In genomic region chr14:100054553-100055075, GRCh38 we compare ENCODE assay signal across 18 cellular contexts. TPM values are rescaled to one million over a fixed set of nuclear protein-coding genes. Genes with fewer than 3 reads are reported as not detected.
A peak's percentile ranks its signal among the peaks of the same experiment; 100 is the strongest.
DNase-seq lines count a peak whose midpoint lies in the region; ATAC-seq, FAIRE-seq and TF ChIP-seq lines count a peak whose summit lies in the region.
"Had no signal": no experiment of that assay in that cellular context is flagged by ENCODE, and none has a peak within 500 bp of the region (broad histone marks: within the 10 kb centered on the region; RNA-seq: fewer than 3 reads in every experiment).

No MANE protein-coding gene starts in this region.

- no peak overlapping the region for H2BK120ac ChIP-seq in H9 (ENCODE audit: low read depth, low read length, poor library complexity, severe bottlenecking)

- no peak for TF ChIP-seq CTCF in H9 (conservative IDR thresholded peaks at IDR 0.05)
- no peak for TF ChIP-seq CTCF in astrocyte (IDR thresholded peaks at IDR 0.05; ENCODE audit: insufficient read depth, low read depth, low read length)

- no peak overlapping the region for H2BK20ac ChIP-seq in H9 (ENCODE audit: low read depth, low read length, poor library complexity, severe bottlenecking)

- H3K4ac ChIP-seq in H9 (ENCODE audit: low read depth, low read length), result no peak overlapping the region

- H3T11ph ChIP-seq in H9 (ENCODE audit: low read length), result no peak overlapping the region

- no peak overlapping the region for H3K4me2 ChIP-seq in H9 (ENCODE audit: insufficient read depth, insufficient read length, low read length)
- no peak overlapping the region for H3K4me2 ChIP-seq in astrocyte (ENCODE audit: low read length)

- no peak overlapping the region for H3K4me3 ChIP-seq in astrocyte (ENCODE audit: insufficient read depth, low read depth, low read length)
- H3K4me3 ChIP-seq: Peyer's patch had no signal

- H4K20me1 ChIP-seq in H9 (ENCODE audit: control insufficient read depth, insufficient read depth, insufficient read length) (no peaks in the 10 kb centered on the region), astrocyte (ENCODE audit: insufficient read depth, low read length) (peaks cover 65% of the 10 kb centered on the region)

- peak overlapping the region; percentile 28 for H3K9ac ChIP-seq in H9 (ENCODE audit: extremely low read depth, insufficient read length, low read length)
- no peak overlapping the region for H3K9ac ChIP-seq in astrocyte (ENCODE audit: low read length)

- ATAC-seq in stimulated activated naive CD8-positive, alpha-beta T cell treated with anti-CD3 and anti-CD28 coated beads, Interleukin-15, Interleukin-2, amounts not matched to agents 100 U/mL and 50 U/mL, for 24 hours, result peak; percentile 79
- ATAC-seq in GM18498 (IDR thresholded peaks at IDR 0.05; ENCODE audit: unreplicated experiment), result no peak

- no peak overlapping the region for H3K18ac ChIP-seq in H9 (ENCODE audit: insufficient read length, low read depth, low read length)

- H3K23me2 ChIP-seq in H9 (ENCODE audit: insufficient read length, low read depth, low read length, poor library complexity, severe bottlenecking), result no peaks in the 10 kb centered on the region

- no peak for DNase-seq in H9
- DNase-seq in KG1 (lab: John Stamatoyannopoulos, UW), result peak; percentile 41
- DNase-seq in astrocyte (ENCODE audit: low read depth), result no peak
- DNase-seq in stimulated activated naive CD8-positive, alpha-beta T cell treated with anti-CD3 and anti-CD28 coated beads, Interleukin-15, Interleukin-2, amounts not matched to agents 100 U/mL and 50 U/mL, for 24 hours, result peak; percentile 37
- DNase-seq in NCI-H2196 treated with DMSO at 0.1 percent for 48 hours (lab: John Stamatoyannopoulos, UW; ENCODE audit: unreplicated experiment), result no peak
- DNase-seq in inferior parietal cortex (ENCODE audit: extremely low spot score), result no peak
- DNase-seq: CD4-positive, CD25-positive, alpha-beta regulatory T cell; DMS79; MM.1S; NCI-H1048; NCI-H1436; NCI-H1930; NCI-H2227 treated with DMSO at 0.1 percent for 48 hours; NCI-H524; NCI-H774; Peyer's patch had no signal

- no peak overlapping the region; a peak in 1 of 7 replicates for H3K27ac Mint-ChIP-seq in H9
- H3K27ac Mint-ChIP-seq in astrocyte (ENCODE audit: unreplicated experiment), result peak overlapping the region; percentile 26
- H3K27ac Mint-ChIP-seq: CD4-positive, CD25-positive, alpha-beta regulatory T cell had no signal

- no peak overlapping the region for H3K14ac ChIP-seq in H9 (ENCODE audit: insufficient read depth, low read length)

- H3K36me3 Mint-ChIP-seq in H9 (ENCODE audit: insufficient read depth in 1 of 3, low read depth in 3 of 3) (0 out of 7 replicates have a peak, but pooled peaks cover 0 to 2% (median 0%) of the 10 kb centered on the region in 3 experiments), astrocyte (ENCODE audit: low read depth, unreplicated experiment) (no peaks in the 10 kb centered on the region)
- H3K36me3 Mint-ChIP-seq: CD4-positive, CD25-positive, alpha-beta regulatory T cell had no signal

- no peak overlapping the region for H3K23ac ChIP-seq in H9 (ENCODE audit: insufficient read length, low read depth, low read length)

- no peak overlapping the region for H3K56ac ChIP-seq in H9 (ENCODE audit: insufficient read length, low read depth, low read length)

- H3K4me1 Mint-ChIP-seq in H9 (no peaks in the 10 kb centered on the region), astrocyte (ENCODE audit: low read depth, unreplicated experiment) (peaks cover 4% of the 10 kb centered on the region)

- no CpG with 5 or more reads among the region's 5 CpGs for WGBS in H9 (ENCODE audit: extremely low coverage, insufficient read length, low lambda C conversion rate)

- H3K4me1 ChIP-seq in H9 (ENCODE audit: insufficient read depth, low read length), result no peaks in the 10 kb centered on the region
- H3K4me1 ChIP-seq in astrocyte (ENCODE audit: insufficient read depth, low read length), result no peaks in the 10 kb centered on the region

- peaks cover 0 to 4% of the 10 kb centered on the region in 2 experiments; a peak in 1 of 5 replicates for H3K9me3 Mint-ChIP-seq in H9
- no peaks in the 10 kb centered on the region for H3K9me3 Mint-ChIP-seq in astrocyte (ENCODE audit: unreplicated experiment)
- H3K9me3 Mint-ChIP-seq: CD4-positive, CD25-positive, alpha-beta regulatory T cell had no signal

- H3K9me3 ChIP-seq in H9 (ENCODE audit: control insufficient read depth, low read depth, low read length) (no peaks in the 10 kb centered on the region), astrocyte (ENCODE audit: insufficient read depth, low read depth, low read length) (no peaks in the 10 kb centered on the region)
- H3K9me3 ChIP-seq: Peyer's patch had no signal

- no peak overlapping the region for H3K27ac ChIP-seq in H9 (ENCODE audit: insufficient read length, low read depth, low read length)
- H3K27ac ChIP-seq in astrocyte (ENCODE audit: low read depth, low read length), result no peak overlapping the region
- H3K27ac ChIP-seq: Peyer's patch had no signal

- H3K36me3 ChIP-seq in astrocyte (ENCODE audit: insufficient read depth, low read length), result no peaks in the 10 kb centered on the region
- H3K36me3 ChIP-seq: Peyer's patch had no signal

- H2AFZ ChIP-seq in H9 (ENCODE audit: low read length) (no peak overlapping the region), astrocyte (ENCODE audit: low read depth, low read length) (no peak overlapping the region)

- no peak overlapping the region for H2BK5ac ChIP-seq in H9 (ENCODE audit: insufficient read length, low read length)

- H3K79me2 ChIP-seq in H9 (ENCODE audit: insufficient read depth, low read length) (no peaks in the 10 kb centered on the region), astrocyte (ENCODE audit: insufficient read depth, low read length) (peaks cover 49% of the 10 kb centered on the region)

- no peak overlapping the region for H2BK15ac ChIP-seq in H9 (ENCODE audit: low read depth, low read length)

- H4K91ac ChIP-seq in H9 (ENCODE audit: insufficient read length, low read depth, low read length), result no peak overlapping the region

- no peaks in the 10 kb centered on the region for H3K27me3 ChIP-seq in H9 (ENCODE audit: insufficient read depth, low read length)
- H3K27me3 ChIP-seq in astrocyte (ENCODE audit: insufficient read depth, low read length), result no peaks in the 10 kb centered on the region
- H3K27me3 ChIP-seq: Peyer's patch had no signal

- H3K79me1 ChIP-seq in H9 (ENCODE audit: insufficient read depth, low read depth, low read length, poor library complexity, severe bottlenecking), result no peaks in the 10 kb centered on the region

- H4K8ac ChIP-seq in H9 (replicated peaks; ENCODE audit: insufficient read length, low read depth, low read length), result no peak overlapping the region

- H2AK5ac ChIP-seq in H9 (ENCODE audit: insufficient read length, low read length), result no peak overlapping the region

- no peak overlapping the region for H2BK12ac ChIP-seq in H9 (ENCODE audit: insufficient read length, low read depth, low read length)

- H4K5ac ChIP-seq in H9 (ENCODE audit: insufficient read length, low read depth, low read length), result no peak overlapping the region

- no peak overlapping the region for H3K4me3 Mint-ChIP-seq in H9
- no peak overlapping the region for H3K4me3 Mint-ChIP-seq in astrocyte (ENCODE audit: unreplicated experiment)
- H3K4me3 Mint-ChIP-seq: CD4-positive, CD25-positive, alpha-beta regulatory T cell had no signal

- no peaks in the 10 kb centered on the region for H3K27me3 Mint-ChIP-seq in H9 (ENCODE audit: low read depth)
- no peaks in the 10 kb centered on the region for H3K27me3 Mint-ChIP-seq in astrocyte (ENCODE audit: low read depth, unreplicated experiment)
- H3K27me3 Mint-ChIP-seq: CD4-positive, CD25-positive, alpha-beta regulatory T cell had no signal

- no peak for FAIRE-seq in astrocyte (lab: Jason Lieb, UNC)
- FAIRE-seq: H54 had no signal

RNA-seq across cellular contexts. Expression of gene EVL, which starts 10.6 kb away (rescaled TPM):
- total RNA-seq in H9 (2021) (53.2 and 55.1 TPM in 2 replicates), astrocyte (48.9 and 50.2 TPM in 2 replicates)

Comparison
In these comparisons a context has a peak if more than half of its experiments do, and no peak if none do; other contexts are left out.
1. DNase-seq: peak in KG1 (single experiment) and stimulated activated naive CD8-positive, alpha-beta T cell treated with anti-CD3 and anti-CD28 coated beads, Interleukin-15, Interleukin-2, amounts not matched to agents 100 U/mL and 50 U/mL, for 24 hours (single experiment); none in H9 (single experiment), astrocyte (single experiment), NCI-H2196 treated with DMSO at 0.1 percent for 48 hours (single experiment) and inferior parietal cortex (single experiment).